In the genomic region with DNA sequence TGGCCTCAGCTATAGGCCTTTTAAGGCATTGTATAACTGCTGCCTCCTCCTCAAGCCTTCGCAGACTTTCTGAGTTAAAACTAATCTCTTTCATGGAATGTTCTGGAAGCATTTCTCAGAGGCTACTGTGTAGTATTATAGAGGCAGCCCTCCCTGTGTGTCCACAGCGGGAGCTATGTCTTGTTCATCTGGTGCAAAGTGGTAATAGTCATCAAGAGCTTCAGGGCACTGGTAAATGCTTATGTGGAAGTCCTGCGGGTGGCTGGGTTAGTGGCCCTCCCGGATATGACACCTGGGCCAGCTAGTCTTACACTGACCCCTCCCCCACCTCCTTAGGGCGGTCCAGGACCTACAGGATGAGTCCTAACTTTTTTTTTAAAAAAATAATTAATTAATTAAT, we compare ENCODE assay signal across 10 cellular contexts. TPM values are rescaled to one million over a fixed set of nuclear protein-coding genes. Genes with fewer than 3 reads are reported as not detected.
DNase-seq lines count a peak whose midpoint lies in the region; ATAC-seq and TF ChIP-seq lines count a peak whose summit lies in the region.
"Had no signal": no experiment of that assay in that cellular context is flagged by ENCODE, and none has a peak within 500 bp of the region (broad histone marks: within the 10 kb centered on the region; RNA-seq: fewer than 3 reads in every experiment).

No MANE protein-coding gene starts in this region.

- no peak overlapping the region for H3K27ac ChIP-seq in naive thymus-derived CD4-positive, alpha-beta T cell (ENCODE audit: low read depth, low read length)

- H3K36me3 ChIP-seq in naive thymus-derived CD4-positive, alpha-beta T cell (ENCODE audit: control insufficient read depth in 2 of 3, insufficient read depth in 3 of 3, low read length in 3 of 3) = peaks cover 0 to 18% (median 0%) of the 10 kb centered on the region in 3 experiments

- H3K4me3 ChIP-seq in naive thymus-derived CD4-positive, alpha-beta T cell (ENCODE audit: low read length) = no peak overlapping the region

- POLR2A ChIA-PET in naive thymus-derived CD4-positive, alpha-beta T cell (lab: Charles Lee) = no interaction called here

- H3K4me3 Mint-ChIP-seq in stimulated activated naive CD8-positive, alpha-beta T cell treated with anti-CD3 and anti-CD28 coated beads, Interleukin-15, Interleukin-2, amounts not matched to agents 100 ng/mL and 50 ng/mL, for 24 hours = peak overlapping the region; percentile 26
- H3K4me3 Mint-ChIP-seq in activated T-helper 2 cell treated with anti-CD3 and anti-CD28 coated beads, Interferon-gamma antibody, Interleukin-2, Interleukin-4, amounts not matched to agents 10 μg/mL and 5 μg/mL and 100 μg/mL, durations not matched to agents 14 hours and 24 hours and 36 hours (ENCODE audit: low read depth) = peak overlapping the region; percentile 33
- H3K4me3 Mint-ChIP-seq in naive thymus-derived CD4-positive, alpha-beta T cell = peak overlapping the region in 6 of 10 donors; percentile 24 to 74 (median 36)

- H3K9me3 ChIP-seq in naive thymus-derived CD4-positive, alpha-beta T cell (ENCODE audit: control insufficient read depth in 2 of 3, low read length in 3 of 3) = no peaks in the 10 kb centered on the region

- no peak overlapping the region for H3K27ac Mint-ChIP-seq in stimulated activated naive CD8-positive, alpha-beta T cell treated with anti-CD3 and anti-CD28 coated beads, Interleukin-15, Interleukin-2, amounts not matched to agents 100 ng/mL and 50 ng/mL, for 24 hours
- no peak overlapping the region for H3K27ac Mint-ChIP-seq in activated T-helper 2 cell treated with anti-CD3 and anti-CD28 coated beads, Interferon-gamma antibody, Interleukin-2, Interleukin-4, amounts not matched to agents 10 μg/mL and 5 μg/mL and 100 μg/mL, durations not matched to agents 14 hours and 24 hours and 36 hours
- peak overlapping the region in 2 of 9 donors; percentile 17 to 63 for H3K27ac Mint-ChIP-seq in naive thymus-derived CD4-positive, alpha-beta T cell

- H3K27me3 Mint-ChIP-seq in stimulated activated naive CD8-positive, alpha-beta T cell treated with anti-CD3 and anti-CD28 coated beads, Interleukin-15, Interleukin-2, amounts not matched to agents 100 ng/mL and 50 ng/mL, for 24 hours = no peaks in the 10 kb centered on the region
- H3K27me3 Mint-ChIP-seq in activated T-helper 2 cell treated with anti-CD3 and anti-CD28 coated beads, Interferon-gamma antibody, Interleukin-2, Interleukin-4, amounts not matched to agents 10 μg/mL and 5 μg/mL and 100 μg/mL, durations not matched to agents 14 hours and 24 hours and 36 hours (ENCODE audit: low read depth) = peaks cover 3% of the 10 kb centered on the region
- peaks cover 0 to 6% (median 0%) of the 10 kb centered on the region in 5 donors for H3K27me3 Mint-ChIP-seq in naive thymus-derived CD4-positive, alpha-beta T cell

- H3K9me3 Mint-ChIP-seq in stimulated activated naive CD8-positive, alpha-beta T cell treated with anti-CD3 and anti-CD28 coated beads, Interleukin-15, Interleukin-2, amounts not matched to agents 100 ng/mL and 50 ng/mL, for 24 hours = no peaks in the 10 kb centered on the region
- H3K9me3 Mint-ChIP-seq in activated T-helper 2 cell treated with anti-CD3 and anti-CD28 coated beads, Interferon-gamma antibody, Interleukin-2, Interleukin-4, amounts not matched to agents 10 μg/mL and 5 μg/mL and 100 μg/mL, durations not matched to agents 14 hours and 24 hours and 36 hours = no peaks in the 10 kb centered on the region
- peaks cover 0 to 1% (median 0%) of the 10 kb centered on the region in 11 donors for H3K9me3 Mint-ChIP-seq in naive thymus-derived CD4-positive, alpha-beta T cell

- peaks cover 4 to 10% of the 10 kb centered on the region in 2 donors for H3K4me1 ChIP-seq in naive thymus-derived CD4-positive, alpha-beta T cell (ENCODE audit: control insufficient read depth in 2 of 2, insufficient read depth in 2 of 2, low read length in 2 of 2)

- CTCF ChIA-PET in naive thymus-derived CD4-positive, alpha-beta T cell (lab: Charles Lee) = interaction anchor here (0.6 kb wide), 1 partner anchor 110 kb away, joined by 7 read pairs; no protein-coding TSS in a partner anchor

- peaks cover 7% of the 10 kb centered on the region for H3K4me1 Mint-ChIP-seq in stimulated activated naive CD8-positive, alpha-beta T cell treated with anti-CD3 and anti-CD28 coated beads, Interleukin-15, Interleukin-2, amounts not matched to agents 100 ng/mL and 50 ng/mL, for 24 hours (ENCODE audit: low read depth)
- peaks cover 5% of the 10 kb centered on the region for H3K4me1 Mint-ChIP-seq in activated T-helper 2 cell treated with anti-CD3 and anti-CD28 coated beads, Interferon-gamma antibody, Interleukin-2, Interleukin-4, amounts not matched to agents 10 μg/mL and 5 μg/mL and 100 μg/mL, durations not matched to agents 14 hours and 24 hours and 36 hours (ENCODE audit: low read depth)
- H3K4me1 Mint-ChIP-seq in naive thymus-derived CD4-positive, alpha-beta T cell = peaks cover 0 to 17% (median 9%) of the 10 kb centered on the region in 7 donors

- no peak for TF ChIP-seq POLR2A in GM18505 (IDR thresholded peaks at IDR 0.05; ENCODE audit: borderline replicate concordance, extremely low read depth, insufficient read depth, insufficient read length)

- DNase-seq in stimulated activated naive CD8-positive, alpha-beta T cell treated with anti-CD3 and anti-CD28 coated beads, Interleukin-15, Interleukin-2, amounts not matched to agents 100 U/mL and 50 U/mL, for 24 hours = no peak
- DNase-seq in activated T-helper 2 cell treated with anti-CD3 and anti-CD28 coated beads, Interferon-gamma antibody, Interleukin-2, Interleukin-4, amounts not matched to agents 10 μg/mL and 5 μg/mL and 100 μg/mL, durations not matched to agents 14 hours and 24 hours and 36 hours (ENCODE audit: low spot score) = no peak
- no peak for DNase-seq in naive thymus-derived CD4-positive, alpha-beta T cell
- DNase-seq: activated gamma-delta T cell treated with Interleukin-2 at 50 U/mL for 16 hours had no signal

- H3K36me3 Mint-ChIP-seq in stimulated activated naive CD8-positive, alpha-beta T cell treated with anti-CD3 and anti-CD28 coated beads, Interleukin-15, Interleukin-2, amounts not matched to agents 100 ng/mL and 50 ng/mL, for 24 hours (ENCODE audit: low read depth) = peaks cover 7% of the 10 kb centered on the region
- peaks cover 6% of the 10 kb centered on the region for H3K36me3 Mint-ChIP-seq in activated T-helper 2 cell treated with anti-CD3 and anti-CD28 coated beads, Interferon-gamma antibody, Interleukin-2, Interleukin-4, amounts not matched to agents 10 μg/mL and 5 μg/mL and 100 μg/mL, durations not matched to agents 14 hours and 24 hours and 36 hours (ENCODE audit: low read depth)
- peaks cover 0 to 4% (median 0%) of the 10 kb centered on the region in 5 donors for H3K36me3 Mint-ChIP-seq in naive thymus-derived CD4-positive, alpha-beta T cell

- intact Hi-C loops in activated T-helper 2 cell treated with anti-CD3 and anti-CD28 coated beads, Interferon-gamma antibody, Interleukin-2, Interleukin-4, amounts not matched to agents 10 μg/mL and 5 μg/mL and 100 μg/mL, durations not matched to agents 14 hours and 24 hours and 36 hours (cut with micrococcal nuclease) = no loop called here
- intact Hi-C loops in naive thymus-derived CD4-positive, alpha-beta T cell (cut with micrococcal nuclease) = no loop called here

- ATAC-seq in stimulated activated naive CD8-positive, alpha-beta T cell treated with anti-CD3 and anti-CD28 coated beads, Interleukin-15, Interleukin-2, amounts not matched to agents 100 U/mL and 50 U/mL, for 24 hours = no peak
- ATAC-seq in naive thymus-derived CD4-positive, alpha-beta T cell = no peak
- ATAC-seq in GM21515 (IDR thresholded peaks at IDR 0.05; ENCODE audit: unreplicated experiment) = no peak
- no peak for ATAC-seq in SK-N-SH treated with all-trans-retinoic acid at 6 μM for 48 hours
- ATAC-seq in GM18505 (IDR thresholded peaks at IDR 0.05; ENCODE audit: unreplicated experiment) = no peak
- no peak for ATAC-seq in GM21367 (IDR thresholded peaks at IDR 0.05; ENCODE audit: unreplicated experiment)
- ATAC-seq: activated CD4-positive, CD25-positive, alpha-beta regulatory T cell treated with anti-CD3 and anti-CD28 coated beads, Interleukin-2, amount 50 U/mL, for 24 hours had no signal

- H3K27me3 ChIP-seq in naive thymus-derived CD4-positive, alpha-beta T cell (ENCODE audit: control insufficient read depth in 2 of 2, insufficient read depth in 2 of 2, low read length in 2 of 2) = no peaks in the 10 kb centered on the region

TF ChIP-seq in SK-N-SH treated with all-trans-retinoic acid at 6 μM for 48 hours, 23 proteins besides CTCF, POLR2A, EP300 and RAD21 (continues in another document):
- TF ChIP-seq GLIS3 (CRISPR knock-in tag; IDR thresholded peaks at IDR 0.05) (no peak), ZNF8 (CRISPR knock-in tag; IDR thresholded peaks at IDR 0.05) (no peak), BACH2 (CRISPR knock-in tag; IDR thresholded peaks at IDR 0.05; ENCODE audit: borderline replicate concordance) (no peak)

RNA-seq across cellular contexts. Expression of a gene that starts 2.2 kb away (rescaled TPM):
- 17.3 and 18.2 TPM in 2 replicates for total RNA-seq in activated T-helper 2 cell treated with anti-CD3 and anti-CD28 coated beads, Interferon-gamma antibody, Interleukin-2, Interleukin-4, amounts not matched to agents 10 μg/mL and 5 μg/mL and 100 μg/mL, durations not matched to agents 14 hours and 24 hours and 36 hours
- total RNA-seq in naive thymus-derived CD4-positive, alpha-beta T cell = 10 to 100 TPM; 12.3 to 22.7 (median 17.2) TPM
- 10 to 100 TPM; 10.2 to 15.9 TPM for polyA plus RNA-seq in naive thymus-derived CD4-positive, alpha-beta T cell

RNA-seq across cellular contexts. Expression of a gene that starts 21.3 kb away (rescaled TPM):
- 17.2 and 17.6 TPM in 2 replicates for total RNA-seq in activated T-helper 2 cell treated with anti-CD3 and anti-CD28 coated beads, Interferon-gamma antibody, Interleukin-2, Interleukin-4, amounts not matched to agents 10 μg/mL and 5 μg/mL and 100 μg/mL, durations not matched to agents 14 hours and 24 hours and 36 hours
- total RNA-seq in naive thymus-derived CD4-positive, alpha-beta T cell = 10 to 100 TPM in 3 of 5 experiments, 1 to 10 TPM in 2; 9.6 to 13.4 (median 10.5) TPM
- polyA plus RNA-seq in naive thymus-derived CD4-positive, alpha-beta T cell = 1 to 10 TPM; 1.2 to 3.2 TPM

RNA-seq across cellular contexts. Expression of a gene that starts 29.3 kb away (rescaled TPM):
- total RNA-seq in activated T-helper 2 cell treated with anti-CD3 and anti-CD28 coated beads, Interferon-gamma antibody, Interleukin-2, Interleukin-4, amounts not matched to agents 10 μg/mL and 5 μg/mL and 100 μg/mL, durations not matched to agents 14 hours and 24 hours and 36 hours = not detected in 2 replicates
- not detected for total RNA-seq in naive thymus-derived CD4-positive, alpha-beta T cell
- polyA plus RNA-seq in naive thymus-derived CD4-positive, alpha-beta T cell = not detected

RNA-seq across cellular contexts. Expression of a gene that starts 57.4 kb away (rescaled TPM):
- total RNA-seq in activated T-helper 2 cell treated with anti-CD3 and anti-CD28 coated beads, Interferon-gamma antibody, Interleukin-2, Interleukin-4, amounts not matched to agents 10 μg/mL and 5 μg/mL and 100 μg/mL, durations not matched to agents 14 hours and 24 hours and 36 hours = 96.0 and 109 TPM in 2 replicates
- 100 to 1,000 TPM in 2 of 5 experiments, 10 to 100 TPM in 3; 50.5 to 107 (median 72.0) TPM for total RNA-seq in naive thymus-derived CD4-positive, alpha-beta T cell
- polyA plus RNA-seq in naive thymus-derived CD4-positive, alpha-beta T cell = 100 to 1,000 TPM; 126 to 156 TPM

RNA-seq across cellular contexts. Expression of a gene that starts 57.5 kb away (rescaled TPM):
- 9.2 TPM in 2 replicates for total RNA-seq in activated T-helper 2 cell treated with anti-CD3 and anti-CD28 coated beads, Interferon-gamma antibody, Interleukin-2, Interleukin-4, amounts not matched to agents 10 μg/mL and 5 μg/mL and 100 μg/mL, durations not matched to agents 14 hours and 24 hours and 36 hours
- 10 to 100 TPM in 4 of 5 experiments, 1 to 10 TPM in 1; 9.5 to 22.4 (median 13.4) TPM for total RNA-seq in naive thymus-derived CD4-positive, alpha-beta T cell
- 10 to 100 TPM; 11.8 to 12.9 TPM for polyA plus RNA-seq in naive thymus-derived CD4-positive, alpha-beta T cell
